13 cellular contexts compared by ENCODE assay signal in genomic region chr9:127928232-127929043, GRCh38. TPM values are rescaled to one million over a fixed set of nuclear protein-coding genes. Genes with fewer than 3 reads are reported as not detected.
A peak's percentile ranks its signal among the peaks of the same experiment; 100 is the strongest.
DNase-seq lines count a peak whose midpoint lies in the region; TF ChIP-seq lines count a peak whose summit lies in the region.
"Had no signal": no experiment of that assay in that cellular context is flagged by ENCODE, and none has a peak within 500 bp of the region (broad histone marks: within the 10 kb centered on the region; RNA-seq: fewer than 3 reads in every experiment).

No MANE protein-coding gene starts in this region.

- no peak overlapping the region for H3K4me3 ChIP-seq in OCI-LY7 (ENCODE audit: low read depth, low read length, poor library complexity, severe bottlenecking)
- no peak overlapping the region for H3K4me3 ChIP-seq in prostate gland
- no peak overlapping the region for H3K4me3 ChIP-seq in effector memory CD4-positive, alpha-beta T cell (ENCODE audit: insufficient read depth, low read depth, low read length, poor library complexity, severe bottlenecking)
- H3K4me3 ChIP-seq: gastrocnemius medialis had no signal

- BruUV-seq in OCI-LY7 (replicated peaks; lab: Mats Ljungman, UMichigan): no TSS peak

- no peak overlapping the region for H3K27ac ChIP-seq in OCI-LY7 (ENCODE audit: low read depth, low read length, poor library complexity, severe bottlenecking)
- no peak overlapping the region for H3K27ac ChIP-seq in prostate gland
- H3K27ac ChIP-seq in effector memory CD4-positive, alpha-beta T cell (ENCODE audit: insufficient read depth, low read length, poor library complexity, severe bottlenecking): no peak overlapping the region
- H3K27ac ChIP-seq: gastrocnemius medialis had no signal

- peak overlapping the region; percentile 71 for H3K4me2 ChIP-seq in OCI-LY7 (ENCODE audit: low read length)
- H3K4me2 ChIP-seq: SK-N-SH had no signal

- POLR2A ChIA-PET in OCI-LY7 (lab: Charles Lee): interaction anchor here (0.6 kb wide), 2 partner anchors 11 to 109 kb away, joined by 5 read pairs; no protein-coding TSS in a partner anchor

- peaks cover 41% of the 10 kb centered on the region for H3K4me1 ChIP-seq in OCI-LY7 (ENCODE audit: insufficient read depth, low read length, poor library complexity, severe bottlenecking)
- H3K4me1 ChIP-seq in prostate gland (replicated peaks): no peaks in the 10 kb centered on the region
- H3K4me1 ChIP-seq in effector memory CD4-positive, alpha-beta T cell (ENCODE audit: control insufficient read depth, insufficient read depth, low read length, poor library complexity, severe bottlenecking): peaks cover 34% of the 10 kb centered on the region

- peaks cover 16% of the 10 kb centered on the region for H3K27me3 Mint-ChIP-seq in activated CD4-positive, alpha-beta T cell treated with anti-CD3 and anti-CD28 coated beads, Interleukin-2, amount 10 ng/mL, durations not matched to agents 24 days and 14 days
- H3K27me3 Mint-ChIP-seq in progenitor cell of endocrine pancreas: peaks cover 57% of the 10 kb centered on the region

- TF ChIP-seq POLR2A in erythroblast (IDR thresholded peaks at IDR 0.05; ENCODE audit: low read length) (peak; percentile 11), prostate gland (IDR thresholded peaks at IDR 0.05) (no peak)

- H3K79me2 ChIP-seq in OCI-LY7 (ENCODE audit: insufficient read depth, low read depth, low read length): no peaks in the 10 kb centered on the region

- peaks cover 20% of the 10 kb centered on the region for H3K4me1 Mint-ChIP-seq in activated CD4-positive, alpha-beta T cell treated with anti-CD3 and anti-CD28 coated beads, Interleukin-2, amount 10 ng/mL, durations not matched to agents 24 days and 14 days
- H3K4me1 Mint-ChIP-seq in progenitor cell of endocrine pancreas (ENCODE audit: low read depth): peaks cover 5% of the 10 kb centered on the region

- CTCF ChIA-PET in OCI-LY7 (lab: Charles Lee; ENCODE audit: unreplicated experiment): interaction anchor here (0.6 kb wide), 1 partner anchor 540 kb away, joined by 6 read pairs; no protein-coding TSS in a partner anchor

- intact Hi-C loops in activated CD4-positive, alpha-beta T cell treated with anti-CD3 and anti-CD28 coated beads, Interleukin-2, amount 10 ng/mL, durations not matched to agents 24 days and 14 days (cut with micrococcal nuclease): no loop called here
- intact Hi-C loops in OCI-LY7 (cut with micrococcal nuclease; ENCODE audit: unreplicated experiment) (loop anchor here (10.0 kb wide), 1 partner anchor 424 kb away; no protein-coding TSS in a partner anchor), prostate gland (cut with DNase I) (no loop called here)

- H2AFZ ChIP-seq in OCI-LY7 (ENCODE audit: low read length): no peak overlapping the region

- H3K36me3 ChIP-seq in OCI-LY7 (ENCODE audit: insufficient read depth, low read length): no peaks in the 10 kb centered on the region
- H3K36me3 ChIP-seq in prostate gland: no peaks in the 10 kb centered on the region
- no peaks in the 10 kb centered on the region for H3K36me3 ChIP-seq in effector memory CD4-positive, alpha-beta T cell (ENCODE audit: control insufficient read depth, insufficient read depth, low read length)
- H3K36me3 ChIP-seq: gastrocnemius medialis had no signal

- no peaks in the 10 kb centered on the region for H3K27me3 ChIP-seq in prostate gland (replicated peaks; ENCODE audit: insufficient read depth)
- H3K27me3 ChIP-seq in effector memory CD4-positive, alpha-beta T cell (replicated peaks; ENCODE audit: control insufficient read depth, insufficient read depth, low read length, poor library complexity, severe bottlenecking): no peaks in the 10 kb centered on the region

- peak; percentile 70 for DNase-seq in activated CD4-positive, alpha-beta T cell treated with anti-CD3 and anti-CD28 coated beads, Interleukin-2, amount 10 ng/mL, durations not matched to agents 24 days and 14 days
- no peak for DNase-seq in activated CD4-positive, alpha-beta T cell treated with anti-CD3 and anti-CD28 coated beads, Interleukin-2, amount 50 U/mL, for 48 hours
- DNase-seq in OCI-LY7 (ENCODE audit: low spot score) (no peak), erythroblast (lab: John Stamatoyannopoulos, UW) (peak in 1 of 2 experiments; percentile 49), progenitor cell of endocrine pancreas (ENCODE audit: low spot score, unreplicated experiment) (no peak), prostate gland (ENCODE audit: low spot score) (no peak), NCI-H69 (lab: John Stamatoyannopoulos, UW) (no peak)
- DNase-seq in effector memory CD4-positive, alpha-beta T cell: no peak
- DNase-seq: activated CD8-positive, alpha-beta memory T cell treated with anti-CD3 and anti-CD28 coated beads, Interleukin-2, amount 50 U/mL, for 48 hours; cerebellar nuclear complex; gastrocnemius medialis; SK-N-SH had no signal

- peaks cover 3% of the 10 kb centered on the region for H3K36me3 Mint-ChIP-seq in activated CD4-positive, alpha-beta T cell treated with anti-CD3 and anti-CD28 coated beads, Interleukin-2, amount 10 ng/mL, durations not matched to agents 24 days and 14 days (ENCODE audit: low read depth)
- no peaks in the 10 kb centered on the region for H3K36me3 Mint-ChIP-seq in progenitor cell of endocrine pancreas (ENCODE audit: insufficient read depth)

- no peaks in the 10 kb centered on the region for H4K20me1 ChIP-seq in OCI-LY7 (ENCODE audit: insufficient read depth, low read length)

- no peaks in the 10 kb centered on the region for H3K9me2 ChIP-seq in OCI-LY7 (ENCODE audit: insufficient read depth, low read length)
- H3K9me2 ChIP-seq: SK-N-SH had no signal

- H3K9me3 ChIP-seq in OCI-LY7 (ENCODE audit: low read length): no peaks in the 10 kb centered on the region
- H3K9me3 ChIP-seq in prostate gland: no peaks in the 10 kb centered on the region
- H3K9me3 ChIP-seq in effector memory CD4-positive, alpha-beta T cell (ENCODE audit: control insufficient read depth, low read length): no peaks in the 10 kb centered on the region
- H3K9me3 ChIP-seq: gastrocnemius medialis, SK-N-SH had no signal

- 51% methylated on average over 16 of the region's 16 CpGs for WGBS in prostate gland

- no peak overlapping the region for H3K27ac Mint-ChIP-seq in activated CD4-positive, alpha-beta T cell treated with anti-CD3 and anti-CD28 coated beads, Interleukin-2, amount 10 ng/mL, durations not matched to agents 24 days and 14 days
- no peak overlapping the region for H3K27ac Mint-ChIP-seq in progenitor cell of endocrine pancreas

- TF ChIP-seq CTCF in OCI-LY7 (conservative IDR thresholded peaks at IDR 0.05; ENCODE audit: low read length) (no peak), progenitor cell of endocrine pancreas (IDR thresholded peaks at IDR 0.05; ENCODE audit: unreplicated experiment) (no peak), prostate gland (IDR thresholded peaks at IDR 0.05) (no peak)

- no peaks in the 10 kb centered on the region for H3K9me3 Mint-ChIP-seq in activated CD4-positive, alpha-beta T cell treated with anti-CD3 and anti-CD28 coated beads, Interleukin-2, amount 10 ng/mL, durations not matched to agents 24 days and 14 days
- no peaks in the 10 kb centered on the region for H3K9me3 Mint-ChIP-seq in progenitor cell of endocrine pancreas (ENCODE audit: low read depth)

- H3K4me3 Mint-ChIP-seq in activated CD4-positive, alpha-beta T cell treated with anti-CD3 and anti-CD28 coated beads, Interleukin-2, amount 10 ng/mL, durations not matched to agents 24 days and 14 days: peak overlapping the region; percentile 6
- H3K4me3 Mint-ChIP-seq in progenitor cell of endocrine pancreas (ENCODE audit: low read depth): peak overlapping the region; percentile 26

RNA-seq across cellular contexts. Expression of gene PIP5KL1, which starts 2.1 kb away (rescaled TPM):
- 0.89 and 0.90 TPM in 2 replicates for total RNA-seq in activated CD4-positive, alpha-beta T cell treated with anti-CD3 and anti-CD28 coated beads, Interleukin-2, amount 10 ng/mL, durations not matched to agents 24 days and 14 days
- total RNA-seq in OCI-LY7 (2014; rRNA removed; shearing (Covaris generic)): 0.59 and 0.95 TPM in 2 replicates
- total RNA-seq in OCI-LY7 (2022): 4.4 and 4.6 TPM in 2 replicates
- 3.4 and 3.6 TPM in 2 replicates for total RNA-seq in progenitor cell of endocrine pancreas
- total RNA-seq in prostate gland: 10 to 100 TPM in 1 of 2 donors, 1 to 10 TPM in 1; 3.1 to 16.5 TPM
- total RNA-seq: skeletal muscle tissue had no signal

RNA-seq across cellular contexts. Expression of gene DPM2, which starts 9.2 kb away (rescaled TPM):
- total RNA-seq in activated CD4-positive, alpha-beta T cell treated with anti-CD3 and anti-CD28 coated beads, Interleukin-2, amount 10 ng/mL, durations not matched to agents 24 days and 14 days: 62.7 and 65.1 TPM in 2 replicates
- total RNA-seq in OCI-LY7 (2014; rRNA removed; shearing (Covaris generic)): 31.6 and 49.7 TPM in 2 replicates
- total RNA-seq in OCI-LY7 (2022) (47.7 and 50.7 TPM in 2 replicates), progenitor cell of endocrine pancreas (34.0 and 37.7 TPM in 2 replicates), prostate gland (10 to 100 TPM; 28.1 to 28.2 TPM)

RNA-seq across cellular contexts. Expression of gene ST6GALNAC4, which starts 11.6 kb away (rescaled TPM):
- 28.0 and 28.3 TPM in 2 replicates for total RNA-seq in activated CD4-positive, alpha-beta T cell treated with anti-CD3 and anti-CD28 coated beads, Interleukin-2, amount 10 ng/mL, durations not matched to agents 24 days and 14 days
- 112 and 180 TPM in 2 replicates for total RNA-seq in OCI-LY7 (2014; rRNA removed; shearing (Covaris generic))
- total RNA-seq in OCI-LY7 (2022) (118 and 125 TPM in 2 replicates), progenitor cell of endocrine pancreas (7.0 and 7.7 TPM in 2 replicates), prostate gland (10 to 100 TPM; 21.8 to 47.0 TPM)

RNA-seq across cellular contexts. Expression of gene ST6GALNAC6, which starts 29.0 kb away (rescaled TPM):
- 53.3 and 61.2 TPM in 2 replicates for total RNA-seq in activated CD4-positive, alpha-beta T cell treated with anti-CD3 and anti-CD28 coated beads, Interleukin-2, amount 10 ng/mL, durations not matched to agents 24 days and 14 days
- total RNA-seq in OCI-LY7 (2014; rRNA removed; shearing (Covaris generic)): 38.8 and 43.7 TPM in 2 replicates
- total RNA-seq in OCI-LY7 (2022) (51.3 and 52.7 TPM in 2 replicates), progenitor cell of endocrine pancreas (31.1 and 36.7 TPM in 2 replicates), prostate gland (10 to 100 TPM; 46.4 to 95.1 TPM)

RNA-seq across cellular contexts. Expression of gene AK1, which starts 51.0 kb away (rescaled TPM):
- total RNA-seq in activated CD4-positive, alpha-beta T cell treated with anti-CD3 and anti-CD28 coated beads, Interleukin-2, amount 10 ng/mL, durations not matched to agents 24 days and 14 days: 18.0 and 19.9 TPM in 2 replicates
- 10.7 and 19.5 TPM in 2 replicates for total RNA-seq in OCI-LY7 (2014; rRNA removed; shearing (Covaris generic))
- total RNA-seq in OCI-LY7 (2022): 21.6 and 22.6 TPM in 2 replicates
- total RNA-seq in progenitor cell of endocrine pancreas: 46.2 and 46.5 TPM in 2 replicates
- total RNA-seq in prostate gland: 100 to 1,000 TPM in 1 of 2 donors, 10 to 100 TPM in 1; 22.2 to 123 TPM
